In genomic region chr6:2877057-2877882, GRCh38 we compare ENCODE assay signal across 8 cellular contexts. TPM values are rescaled to one million over a fixed set of nuclear protein-coding genes. Genes with fewer than 3 reads are reported as not detected.
DNase-seq lines count a peak whose midpoint lies in the region; ATAC-seq and TF ChIP-seq lines count a peak whose summit lies in the region.

No MANE protein-coding gene starts in this region.

- peak overlapping the region; percentile 72 for H3K27ac ChIP-seq in DOHH2 (ENCODE audit: low read depth, low read length)

- no peak overlapping the region for H3K4me3 Mint-ChIP-seq in osteocyte (ENCODE audit: unreplicated experiment)

- peak; percentile 56 for DNase-seq in RPMI7951 (ENCODE audit: low read depth)
- no peak for DNase-seq in osteocyte (ENCODE audit: extremely low spot score, unreplicated experiment)
- no peak for DNase-seq in 8988T
- DNase-seq in AG08396 (ENCODE audit: low spot score): no peak
- no peak for DNase-seq in DMS79 treated with DMSO at 0.1 percent for 48 hours (lab: John Stamatoyannopoulos, UW)

- peak overlapping the region; percentile 86 for H3K4me2 ChIP-seq in DOHH2 (ENCODE audit: low read length)

- peak overlapping the region; percentile 91 for H3K27ac Mint-ChIP-seq in osteocyte (ENCODE audit: unreplicated experiment)

- H3F3A ChIP-seq in DOHH2 (ENCODE audit: control insufficient read depth, insufficient read depth): peaks cover 15% of the 10 kb centered on the region

- peaks cover 8% of the 10 kb centered on the region for H3K36me3 Mint-ChIP-seq in osteocyte (ENCODE audit: unreplicated experiment)

- TF ChIP-seq CTCF in DOHH2 (IDR thresholded peaks at IDR 0.05; ENCODE audit: low read depth, low read length, poor library complexity, severe bottlenecking): no peak
- no peak for TF ChIP-seq CTCF in osteocyte (IDR thresholded peaks at IDR 0.05)

- H3K4me1 Mint-ChIP-seq in osteocyte (ENCODE audit: unreplicated experiment): peaks cover 26% of the 10 kb centered on the region

- H3K9me3 ChIP-seq in DOHH2 (ENCODE audit: control insufficient read depth, insufficient read depth, low read length): no peaks in the 10 kb centered on the region; the same call in 1 of the 2 replicates

- H3K9me2 ChIP-seq in DOHH2 (replicated peaks; ENCODE audit: control insufficient read depth, low read length): no peaks in the 10 kb centered on the region

- peaks cover 92% of the 10 kb centered on the region for H3K4me1 ChIP-seq in DOHH2 (ENCODE audit: control insufficient read depth, low read length)

- peak; percentile 49 for ATAC-seq in esophagus mucosa
- ATAC-seq in HG02973 (IDR thresholded peaks at IDR 0.05; ENCODE audit: unreplicated experiment): no peak

- H3K4me3 ChIP-seq in DOHH2 (ENCODE audit: low read length): peak overlapping the region; percentile 15

- H4K20me1 ChIP-seq in DOHH2 (ENCODE audit: control insufficient read depth, insufficient read depth, low read depth, low read length): no peaks in the 10 kb centered on the region

- H3K9me3 Mint-ChIP-seq in osteocyte (ENCODE audit: unreplicated experiment): peaks cover 15% of the 10 kb centered on the region

- peaks cover 32% of the 10 kb centered on the region for H3K27me3 Mint-ChIP-seq in osteocyte (ENCODE audit: unreplicated experiment)

- H3K79me2 ChIP-seq in DOHH2 (ENCODE audit: control insufficient read depth, low read length): peaks cover 55% of the 10 kb centered on the region

- no peaks in the 10 kb centered on the region for H3K27me3 ChIP-seq in DOHH2 (ENCODE audit: control insufficient read depth, low read length)

- no peaks in the 10 kb centered on the region for H3K36me3 ChIP-seq in DOHH2 (ENCODE audit: control insufficient read depth, low read length)

RNA-seq across cellular contexts. Expression of gene SERPINB9, which starts 25.8 kb away (rescaled TPM):
- 0.10 and 0.12 TPM in 2 replicates for total RNA-seq in RPMI7951 (2014; rRNA removed; shearing (Covaris generic))
- total RNA-seq in esophagus mucosa (8.4 TPM), osteocyte (0.34 and 0.48 TPM in 2 replicates)

RNA-seq across cellular contexts. Expression of gene SERPINB1, which starts 35.6 kb away (rescaled TPM):
- 25.1 and 37.7 TPM in 2 replicates for total RNA-seq in RPMI7951 (2014; rRNA removed; shearing (Covaris generic))
- 576 TPM for total RNA-seq in esophagus mucosa
- total RNA-seq in osteocyte: 13.7 and 14.8 TPM in 2 replicates

Comparison
In these comparisons a context has a peak if more than half of its experiments do, and no peak if none do; other contexts are left out.
1. RNA of gene SERPINB1, which starts 35.6 kb away (total RNA-seq): 576 TPM in esophagus mucosa (single experiment); 25.1 to 37.7 TPM in RPMI7951 and 13.7 to 14.8 TPM in osteocyte; every median in the first group is over 10 times any median in the second.